9 cellular contexts compared by ENCODE assay signal in the genomic region with DNA sequence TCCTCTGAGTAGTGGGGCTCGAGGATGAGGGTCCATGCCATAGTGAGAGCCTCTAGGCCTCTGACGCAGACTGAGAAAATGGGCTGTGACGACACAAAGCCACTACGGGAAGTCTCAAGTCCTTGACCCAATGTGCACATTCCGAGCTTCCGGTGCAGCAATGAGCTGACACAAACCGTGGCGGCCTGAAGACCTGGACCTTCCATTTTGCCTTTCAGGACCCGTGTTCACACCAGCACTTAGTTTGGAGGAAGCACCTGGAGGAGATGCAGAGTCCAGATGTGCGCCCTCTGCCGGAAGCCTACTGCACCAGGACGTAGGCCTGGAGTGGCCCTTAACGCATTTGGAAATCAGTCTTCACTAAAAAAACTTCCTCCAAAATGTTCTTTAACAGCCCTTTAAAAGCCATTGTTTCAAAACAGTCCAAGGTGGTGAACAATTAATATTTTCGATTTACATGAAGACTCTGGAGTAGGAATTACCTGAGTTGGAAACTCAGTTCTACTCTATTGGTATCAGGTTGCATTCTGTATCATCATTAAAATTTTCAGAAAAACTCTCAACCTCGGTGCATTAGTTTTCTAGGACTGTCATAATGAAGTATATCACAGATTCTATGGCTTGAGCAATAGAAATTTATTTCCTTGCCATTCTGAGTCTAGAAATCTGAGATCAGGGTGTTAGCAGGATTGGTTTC. TPM values are rescaled to one million over a fixed set of nuclear protein-coding genes. Genes with fewer than 3 reads are reported as not detected.
A peak's percentile ranks its signal among the peaks of the same experiment; 100 is the strongest.
DNase-seq lines count a peak whose midpoint lies in the region; ATAC-seq, FAIRE-seq and TF ChIP-seq lines count a peak whose summit lies in the region.
"Had no signal": no experiment of that assay in that cellular context is flagged by ENCODE, and none has a peak within 500 bp of the region (broad histone marks: within the 10 kb centered on the region; RNA-seq: fewer than 3 reads in every experiment).

No MANE protein-coding gene starts in this region.

- intact Hi-C loops in tibial artery (cut with DNase I; ENCODE audit: low total_unique reads), result loop anchor here (5.0 kb wide), 1 partner anchor 85 kb away; no protein-coding TSS in a partner anchor

- H3K36me3 ChIP-seq in H1 (ENCODE audit: control insufficient read depth in 2 of 4, insufficient read depth in 4 of 4, low read length in 3 of 4), result no peaks in the 10 kb centered on the region
- no peaks in the 10 kb centered on the region for H3K36me3 ChIP-seq in tibial artery

- no peak overlapping the region for H2BK20ac ChIP-seq in H1 (ENCODE audit: low read length)

- peaks cover 3% of the 10 kb centered on the region for H3K9me3 Mint-ChIP-seq in activated CD4-positive, alpha-beta memory T cell treated with anti-CD3 and anti-CD28 coated beads, Interleukin-2, amount 10 ng/mL, durations not matched to agents 7 days and 5 days
- H3K9me3 Mint-ChIP-seq in nephron progenitor cell, result peaks cover 7% of the 10 kb centered on the region

- H3K23ac ChIP-seq in H1 (ENCODE audit: insufficient read length), result no peak overlapping the region

- FAIRE-seq in H1 (lab: Jason Lieb, UNC), result peak; percentile 19

- no peaks in the 10 kb centered on the region for H3K79me1 ChIP-seq in H1 (ENCODE audit: low read depth, low read length)

- H3K4me1 ChIP-seq in H1 (replicated peaks in 1 of 4; ENCODE audit: control insufficient read depth in 3 of 4, insufficient read depth in 4 of 4, low read length in 3 of 4) (no peaks in the 10 kb centered on the region), tibial artery (peaks cover 0 to 9% (median 5%) of the 10 kb centered on the region in 4 donors)

- no peak overlapping the region for H2AK5ac ChIP-seq in H1 (ENCODE audit: low read depth, low read length)

- H4K5ac ChIP-seq in H1 (ENCODE audit: insufficient read length, low read depth, low read length), result no peak overlapping the region

- no peak overlapping the region for H3K14ac ChIP-seq in H1 (ENCODE audit: insufficient read length)

- H3K79me2 ChIP-seq in H1 (ENCODE audit: control insufficient read depth in 1 of 2, insufficient read depth in 2 of 2, low read length in 2 of 2), result no peaks in the 10 kb centered on the region

- peaks cover 2% of the 10 kb centered on the region for H3K36me3 Mint-ChIP-seq in activated CD4-positive, alpha-beta memory T cell treated with anti-CD3 and anti-CD28 coated beads, Interleukin-2, amount 10 ng/mL, durations not matched to agents 7 days and 5 days (ENCODE audit: low read depth)
- no peaks in the 10 kb centered on the region for H3K36me3 Mint-ChIP-seq in nephron progenitor cell (ENCODE audit: low read depth)

- H4K91ac ChIP-seq in H1 (replicated peaks; ENCODE audit: insufficient read length, low read length), result no peak overlapping the region

- H2BK120ac ChIP-seq in H1 (replicated peaks; ENCODE audit: low read depth, low read length), result no peak overlapping the region

- no peak overlapping the region for H2BK5ac ChIP-seq in H1 (ENCODE audit: low read depth, low read length)

- H3K4me2 ChIP-seq in H1 (ENCODE audit: insufficient read depth in 1 of 2, low read depth in 2 of 2, low read length in 2 of 2), result no peak overlapping the region

- no peak overlapping the region for H2BK15ac ChIP-seq in H1 (ENCODE audit: low read length)

- H3K27ac ChIP-seq in H1 (ENCODE audit: low read depth, low read length) (no peak overlapping the region), tibial artery (no peak overlapping the region)

- CTCF ChIA-PET in activated CD4-positive, alpha-beta memory T cell treated with anti-CD3 and anti-CD28 coated beads, Interleukin-2, amount 10 ng/mL, durations not matched to agents 7 days and 5 days (lab: Charles Lee), result interaction anchor here (1.0 to 4.7 kb wide), 15 partner anchors 9 to 145 kb away, joined by 3 to 41 read pairs (median 8); no protein-coding TSS in a partner anchor
- CTCF ChIA-PET in H1 (lab: Charles Lee; ENCODE audit: partially characterized antibody), result interaction anchor here (0.6 to 6.6 kb wide), 33 partner anchors 9 to 373 kb away, joined by 3 to 113 read pairs (median 5); partner anchors contain the start of gene GKN2

- H2BK12ac ChIP-seq in H1 (ENCODE audit: low read depth, low read length), result no peak overlapping the region

- no peak overlapping the region for H3K9ac ChIP-seq in H1 (replicated peaks in 1 of 4; ENCODE audit: extremely low read depth in 1 of 4, low read depth in 3 of 4, low read length in 3 of 4)

- no peak overlapping the region for H3K56ac ChIP-seq in H1 (replicated peaks; ENCODE audit: insufficient read length, low read depth, low read length)

- peaks cover 4% of the 10 kb centered on the region for H3K27me3 Mint-ChIP-seq in activated CD4-positive, alpha-beta memory T cell treated with anti-CD3 and anti-CD28 coated beads, Interleukin-2, amount 10 ng/mL, durations not matched to agents 7 days and 5 days
- peaks cover 2% of the 10 kb centered on the region for H3K27me3 Mint-ChIP-seq in nephron progenitor cell (ENCODE audit: low read depth, poor library complexity)

- no peak overlapping the region for H3K4ac ChIP-seq in H1 (replicated peaks; ENCODE audit: insufficient read length, low read depth, low read length)

- H4K8ac ChIP-seq in H1 (ENCODE audit: extremely low read depth, insufficient read depth, low read length), result peak overlapping the region; percentile 73; the same call in 1 of the 2 replicates

- peak overlapping the region; percentile 91 for H2AFZ ChIP-seq in H1 (ENCODE audit: low read length)

- H3K4me1 Mint-ChIP-seq in activated CD4-positive, alpha-beta memory T cell treated with anti-CD3 and anti-CD28 coated beads, Interleukin-2, amount 10 ng/mL, durations not matched to agents 7 days and 5 days, result peaks cover 43% of the 10 kb centered on the region
- H3K4me1 Mint-ChIP-seq in nephron progenitor cell, result peaks cover 1% of the 10 kb centered on the region

- H4K20me1 ChIP-seq in H1 (replicated peaks in 1 of 2; ENCODE audit: control insufficient read depth in 1 of 2, insufficient read depth in 2 of 2, low read length in 2 of 2), result no peaks in the 10 kb centered on the region

- no peak for TF ChIP-seq EP300 in H1 (IDR thresholded peaks at IDR 0.05; ENCODE audit: borderline replicate concordance in 1 of 2, low read depth in 2 of 2, low read length in 2 of 2)

- no peak for TF ChIP-seq POLR2A in H1 (IDR thresholded peaks at IDR 0.05; ENCODE audit: control extremely low read depth in 1 of 2, low read depth in 2 of 2, low read length in 2 of 2)

- peak overlapping the region; percentile 28 for H3K27ac Mint-ChIP-seq in activated CD4-positive, alpha-beta memory T cell treated with anti-CD3 and anti-CD28 coated beads, Interleukin-2, amount 10 ng/mL, durations not matched to agents 7 days and 5 days
- H3K27ac Mint-ChIP-seq in nephron progenitor cell, result no peak overlapping the region

- 0 out of 2 replicates have a peak overlapping the region, but pooled peaks have one; percentile 36 for H3K18ac ChIP-seq in H1 (ENCODE audit: extremely low read depth, low read length)

- peaks cover 9 to 13% of the 10 kb centered on the region in 2 experiments; a peak in 2 of 4 replicates for H3K9me3 ChIP-seq in H1 (ENCODE audit: insufficient read depth in 2 of 2, low read depth in 1 of 2, low read length in 1 of 2)
- H3K9me3 ChIP-seq in tibial artery, result no peaks in the 10 kb centered on the region

- TF ChIP-seq RAD21 in H1 (IDR thresholded peaks at IDR 0.05 in 1 of 2, conservative IDR thresholded peaks at IDR 0.05 in 1 of 2; ENCODE audit: low read depth in 2 of 2, low read length in 2 of 2), result peak; percentile 62 to 75

- TF ChIP-seq CTCF in H1 (IDR thresholded peaks at IDR 0.05; ENCODE audit: control extremely low read depth in 1 of 3, insufficient read depth in 1 of 3, low read depth in 1 of 3, low read length in 3 of 3) (peak; percentile 78 to 91 (median 85)), nephron progenitor cell (IDR thresholded peaks at IDR 0.05) (peak; percentile 70), tibial artery (IDR thresholded peaks at IDR 0.05) (peak; percentile 56 to 57)

- WGBS in H1 (ENCODE audit: extremely low coverage in 1 of 2, insufficient coverage in 1 of 2, insufficient read length in 1 of 2, insufficient replicate concordance in 2 of 2, low coverage in 1 of 2, low lambda C conversion rate in 2 of 2, missing lambda C conversion rate in 1 of 2), 2 experiments, result 65% methylated on average over 15 of the region's 15 CpGs; no CpG with 5 or more reads in 1 of the 2 experiments

- H3K27me3 ChIP-seq in H1 (replicated peaks in 1 of 4; ENCODE audit: control insufficient read depth in 3 of 4, extremely low read depth in 1 of 4, insufficient read depth in 3 of 4, low read length in 3 of 4) (no peaks in the 10 kb centered on the region), tibial artery (no peaks in the 10 kb centered on the region)

- POLR2A ChIA-PET in activated CD4-positive, alpha-beta memory T cell treated with anti-CD3 and anti-CD28 coated beads, Interleukin-2, amount 10 ng/mL, durations not matched to agents 7 days and 5 days (lab: Charles Lee), result interaction anchor here (1.3 to 1.8 kb wide), 3 partner anchors 7 to 96 kb away, joined by 3 to 10 read pairs (median 5); no protein-coding TSS in a partner anchor
- POLR2A ChIA-PET in H1 (lab: Charles Lee; ENCODE audit: partially characterized antibody), result no interaction called here

- no peak overlapping the region for H3K4me3 ChIP-seq in Jurkat, Clone E6-1 (ENCODE audit: low read length)
- no peak overlapping the region for H3K4me3 ChIP-seq in H1 (ENCODE audit: extremely low read depth in 1 of 4, insufficient read depth in 2 of 4, low read depth in 3 of 4, low read length in 4 of 4)
- no peak overlapping the region for H3K4me3 ChIP-seq in tibial artery
- H3K4me3 ChIP-seq: skin epidermis had no signal

- H3K4me3 Mint-ChIP-seq in activated CD4-positive, alpha-beta memory T cell treated with anti-CD3 and anti-CD28 coated beads, Interleukin-2, amount 10 ng/mL, durations not matched to agents 7 days and 5 days, result no peak overlapping the region
- H3K4me3 Mint-ChIP-seq in nephron progenitor cell, result no peak overlapping the region

- no peak for ATAC-seq in HG03460 (IDR thresholded peaks at IDR 0.05; ENCODE audit: unreplicated experiment)

- DNase-seq in Daoy (ENCODE audit: low read depth) (peak; percentile 71), H1 (ENCODE audit: low read depth in 1 of 2, low spot score in 2 of 2) (peak; percentile 38 to 84), nephron progenitor cell (peak; percentile 70), tibial artery (peak; percentile 69 to 74), NCI-H69 (lab: John Stamatoyannopoulos, UW) (no peak)
- peak; percentile 76 for DNase-seq in Jurkat, Clone E6-1 (ENCODE audit: low read depth, low spot score)
- peak; percentile 67 for DNase-seq in activated CD4-positive, alpha-beta memory T cell treated with anti-CD3 and anti-CD28 coated beads, Interleukin-2, amount 10 ng/mL, durations not matched to agents 7 days and 5 days

- H3K23me2 ChIP-seq in H1 (ENCODE audit: low read depth, low read length), result no peaks in the 10 kb centered on the region

RNA-seq across cellular contexts. Expression of gene BMP10, which starts 33.9 kb away (rescaled TPM):
- total RNA-seq in Daoy (2014; rRNA removed; shearing (Covaris generic)), result not detected in 2 replicates
- polyA plus RNA-seq in Jurkat, Clone E6-1 (2012; ENCODE audit: insufficient read depth, insufficient read length), result 3.5 TPM
- under 1 TPM in 1 of 2 experiments, not detected in 1; 0.18 TPM for total RNA-seq in activated CD4-positive, alpha-beta memory T cell treated with anti-CD3 and anti-CD28 coated beads, Interleukin-2, amount 10 ng/mL, durations not matched to agents 7 days and 5 days
- total RNA-seq in H1 (2021; fragmentation: NEBNext Ultra II Directional; extraction: Animal tissue kit (Norgen Biotek cat#: 25700)), result not detected in 2 replicates
- polyA plus RNA-seq in H1 (2011; rRNA removed), result not detected in 2 replicates
- polyA plus RNA-seq in H1 (2011; cell fraction: cytosol; rRNA removed), result not detected
- not detected for polyA plus RNA-seq in H1 (2011; cell fraction: nucleus; rRNA removed)
- polyA plus RNA-seq in H1 (2012, experiment 1 of 2), result not detected in 4 replicates
- not detected for polyA plus RNA-seq in H1 (2012, experiment 2 of 2)
- polyA plus RNA-seq in H1 (2013, experiment 1 of 2), result not detected
- polyA plus RNA-seq in H1 (2013, experiment 2 of 2), result not detected
- polyA minus RNA-seq in H1 (2011; rRNA and poly(A)+ RNA removed), result 0.16 TPM in 1 of 2 replicates, not detected in the other
- not detected for polyA minus RNA-seq in H1 (2011; cell fraction: cytosol; rRNA and poly(A)+ RNA removed)
- polyA minus RNA-seq in H1 (2011; cell fraction: nucleus; rRNA and poly(A)+ RNA removed), result not detected
